Comparison of ENCODE assay signal across 8 cellular contexts in genomic region chr14:71320107-71320733, GRCh38. TPM values are rescaled to one million over a fixed set of nuclear protein-coding genes. Genes with fewer than 3 reads are reported as not detected.
A peak's percentile ranks its signal among the peaks of the same experiment; 100 is the strongest.
DNase-seq lines count a peak whose midpoint lies in the region; ATAC-seq, FAIRE-seq and TF ChIP-seq lines count a peak whose summit lies in the region.

TSS of gene SIPA1L1 (plus strand) at chr14:71320476.

- POLR2A ChIA-PET in H1 (lab: Charles Lee; ENCODE audit: partially characterized antibody) = interaction anchor here (0.6 to 2.9 kb wide), 11 partner anchors 9 to 679 kb away, joined by 3 to 19 read pairs (median 3); partner anchors contain the start of gene MAP3K9

- H3K4me1 ChIP-seq in H1 (replicated peaks in 1 of 4; ENCODE audit: control insufficient read depth in 3 of 4, insufficient read depth in 4 of 4, low read length in 3 of 4) (peaks cover 0 to 9% (median 4%) of the 10 kb centered on the region in 4 experiments; a peak in 4 of 7 replicates), mesenchymal stem cell (ENCODE audit: control insufficient read depth, insufficient read depth, low read depth, low read length) (no peaks in the 10 kb centered on the region)

- H2BK5ac ChIP-seq in H1 (ENCODE audit: low read depth, low read length) (peak within 1 kb of the TSS; percentile 85), mesenchymal stem cell (ENCODE audit: low read depth, low read length, poor library complexity, severe bottlenecking) (peak within 1 kb of the TSS; percentile 79)

- H3K14ac ChIP-seq in H1 (ENCODE audit: insufficient read length) (no peak within 1 kb of the TSS), mesenchymal stem cell (ENCODE audit: low read length in 2 of 2) (peak within 1 kb of the TSS in 1 of 2 experiments; percentile 83)

- H3K4ac ChIP-seq in H1 (replicated peaks; ENCODE audit: insufficient read length, low read depth, low read length) (no peak within 1 kb of the TSS), mesenchymal stem cell (ENCODE audit: low read depth in 1 of 2, low read length in 2 of 2) (peak within 1 kb of the TSS; percentile 72 to 75)

- peak within 1 kb of the TSS; percentile 85 for H3K18ac ChIP-seq in H1 (ENCODE audit: extremely low read depth, low read length)
- peak within 1 kb of the TSS; percentile 89 to 94 for H3K18ac ChIP-seq in mesenchymal stem cell (ENCODE audit: low read depth in 1 of 2, low read length in 2 of 2)

- peak; percentile 100 for FAIRE-seq in HTR-8/SVneo (lab: Jason Lieb, UNC)
- FAIRE-seq in H1 (lab: Jason Lieb, UNC) = no peak

- TF ChIP-seq POLR2A in H1 (IDR thresholded peaks at IDR 0.05; ENCODE audit: control extremely low read depth in 1 of 2, low read depth in 2 of 2, low read length in 2 of 2) = peak; percentile 93 to 94

- no peaks in the 10 kb centered on the region for H3K36me3 ChIP-seq in H1 (ENCODE audit: control insufficient read depth in 2 of 4, insufficient read depth in 4 of 4, low read length in 3 of 4)
- H3K36me3 ChIP-seq in mesenchymal stem cell (ENCODE audit: control insufficient read depth in 1 of 2, insufficient read depth in 2 of 2, low read depth in 1 of 2, low read length in 2 of 2) = no peaks in the 10 kb centered on the region

- TF ChIP-seq CTCF in H1 (IDR thresholded peaks at IDR 0.05; ENCODE audit: control extremely low read depth in 1 of 3, insufficient read depth in 1 of 3, low read depth in 1 of 3, low read length in 3 of 3) = no peak

- H3K23me2 ChIP-seq in H1 (ENCODE audit: low read depth, low read length) = peaks cover 3% of the 10 kb centered on the region; the same call in 1 of the 2 replicates

- H2BK12ac ChIP-seq in H1 (ENCODE audit: low read depth, low read length) (0 out of 2 replicates have a peak within 1 kb of the TSS, but pooled peaks have one; percentile 62), mesenchymal stem cell (ENCODE audit: low read length in 2 of 2) (peak within 1 kb of the TSS in 1 of 2 experiments; percentile 68)

- H3K79me2 ChIP-seq in H1 (ENCODE audit: control insufficient read depth in 1 of 2, insufficient read depth in 2 of 2, low read length in 2 of 2) = peaks cover 0 to 39% of the 10 kb centered on the region in 2 experiments; a peak in 3 of 4 replicates

- H2AK5ac ChIP-seq in H1 (ENCODE audit: low read depth, low read length) = no peak within 1 kb of the TSS
- no peak within 1 kb of the TSS for H2AK5ac ChIP-seq in mesenchymal stem cell (ENCODE audit: low read length, severe bottlenecking)

- H2BK20ac ChIP-seq in H1 (ENCODE audit: low read length) = no peak within 1 kb of the TSS

- H2BK15ac ChIP-seq in H1 (ENCODE audit: low read length) (no peak within 1 kb of the TSS; the same call in 1 of the 2 replicates), mesenchymal stem cell (ENCODE audit: low read depth, poor library complexity, severe bottlenecking) (peak within 1 kb of the TSS; percentile 98)

- H3K9ac ChIP-seq in H1 (replicated peaks in 1 of 4; ENCODE audit: extremely low read depth in 1 of 4, low read depth in 3 of 4, low read length in 3 of 4) (peak within 1 kb of the TSS; percentile 73 to 91 (median 80); a peak in 6 of 7 replicates), mesenchymal stem cell (ENCODE audit: low read length) (peak within 1 kb of the TSS; percentile 92)

- H2AFZ ChIP-seq in H1 (ENCODE audit: low read length) (peak within 1 kb of the TSS; percentile 71), mesenchymal stem cell (ENCODE audit: low read depth, low read length) (peak within 1 kb of the TSS; percentile 79)

- H4K8ac ChIP-seq in H1 (ENCODE audit: extremely low read depth, insufficient read depth, low read length) (peak within 1 kb of the TSS; percentile 95), mesenchymal stem cell (ENCODE audit: low read length) (peak within 1 kb of the TSS; percentile 87)

- ATAC-seq in GM21367 (IDR thresholded peaks at IDR 0.05; ENCODE audit: unreplicated experiment) = peak; percentile 62

- H3K27me3 ChIP-seq in H1 (replicated peaks in 1 of 4; ENCODE audit: control insufficient read depth in 3 of 4, extremely low read depth in 1 of 4, insufficient read depth in 3 of 4, low read length in 3 of 4) (no peaks in the 10 kb centered on the region), mesenchymal stem cell (ENCODE audit: control insufficient read depth in 1 of 2, insufficient read depth in 1 of 2, low read length in 2 of 2) (no peaks in the 10 kb centered on the region)

- H4K20me1 ChIP-seq in H1 (replicated peaks in 1 of 2; ENCODE audit: control insufficient read depth in 1 of 2, insufficient read depth in 2 of 2, low read length in 2 of 2) = peaks cover 0 to 2% of the 10 kb centered on the region in 2 experiments

- H3K4me3 ChIP-seq in H1 (ENCODE audit: extremely low read depth in 1 of 4, insufficient read depth in 2 of 4, low read depth in 3 of 4, low read length in 4 of 4) = peak within 1 kb of the TSS; percentile 54 to 89 (median 86)
- peak within 1 kb of the TSS; percentile 88 to 94 for H3K4me3 ChIP-seq in mesenchymal stem cell (ENCODE audit: insufficient read depth in 1 of 2, low read depth in 1 of 2, low read length in 2 of 2)

- H3K9me3 ChIP-seq in H1 (ENCODE audit: insufficient read depth in 2 of 2, low read depth in 1 of 2, low read length in 1 of 2) = no peaks in the 10 kb centered on the region
- no peaks in the 10 kb centered on the region for H3K9me3 ChIP-seq in mesenchymal stem cell (ENCODE audit: control insufficient read depth, low read length)

- TF ChIP-seq RAD21 in H1 (IDR thresholded peaks at IDR 0.05 in 1 of 2, conservative IDR thresholded peaks at IDR 0.05 in 1 of 2; ENCODE audit: low read depth in 2 of 2, low read length in 2 of 2) = peak in 1 of 2 experiments; percentile 14; a peak in 1 of 4 replicates

- peak within 1 kb of the TSS; percentile 63 for H4K5ac ChIP-seq in H1 (ENCODE audit: insufficient read length, low read depth, low read length)

- 2% methylated on average over 21 of the region's 52 CpGs; no CpG with 5 or more reads in 1 of the 2 experiments for WGBS in H1 (ENCODE audit: extremely low coverage in 1 of 2, insufficient coverage in 1 of 2, insufficient read length in 1 of 2, insufficient replicate concordance in 2 of 2, low coverage in 1 of 2, low lambda C conversion rate in 2 of 2, missing lambda C conversion rate in 1 of 2), 2 experiments
- WGBS in mesenchymal stem cell = 0% methylated on average over 19 of the region's 52 CpGs

- H4K91ac ChIP-seq in H1 (replicated peaks; ENCODE audit: insufficient read length, low read length) (peak within 1 kb of the TSS; percentile 75), mesenchymal stem cell (ENCODE audit: low read length) (peak within 1 kb of the TSS; percentile 86)

- peak within 1 kb of the TSS; percentile 40 for H3K56ac ChIP-seq in H1 (replicated peaks; ENCODE audit: insufficient read length, low read depth, low read length)

- peak within 1 kb of the TSS; percentile 3 for H2BK120ac ChIP-seq in H1 (replicated peaks; ENCODE audit: low read depth, low read length)
- H2BK120ac ChIP-seq in mesenchymal stem cell (ENCODE audit: low read depth, low read length) = peak within 1 kb of the TSS; percentile 92

- H3K27ac ChIP-seq in H1 (ENCODE audit: low read depth, low read length) (peak within 1 kb of the TSS; percentile 79), mesenchymal stem cell (ENCODE audit: low read length, poor library complexity, severe bottlenecking) (peak within 1 kb of the TSS; percentile 81)

- no peak for TF ChIP-seq EP300 in H1 (IDR thresholded peaks at IDR 0.05; ENCODE audit: borderline replicate concordance in 1 of 2, low read depth in 2 of 2, low read length in 2 of 2)

- DNase-seq in COLO829 (ENCODE audit: low spot score) (peak; percentile 93), HTR-8/SVneo (ENCODE audit: insufficient read length, low spot score) (peak; percentile 100), NOMO-1 treated with dmso at 0.1 percent for 144 hours (lab: John Stamatoyannopoulos, UW; ENCODE audit: unreplicated experiment) (peak; percentile 99), H1 (ENCODE audit: low read depth in 1 of 2, low spot score in 2 of 2) (peak; percentile 95 to 97), mesenchymal stem cell (peak; percentile 99)
- peak; percentile 82 to 98 (median 95) for DNase-seq in activated CD8-positive, alpha-beta memory T cell treated with anti-CD3 and anti-CD28 coated beads for 48 hours (ENCODE audit: low read depth in 2 of 3, low spot score in 2 of 3)
- DNase-seq in stimulated activated CD8-positive, alpha-beta memory T cell treated with anti-CD3 and anti-CD28 coated beads, Interleukin-12 subunit alpha, Interleukin-12 subunit beta, amount 100 ng/mL, for 4 hours (ENCODE audit: low read depth) = peak; percentile 98

- no peak within 1 kb of the TSS for H3K23ac ChIP-seq in H1 (ENCODE audit: insufficient read length)
- H3K23ac ChIP-seq in mesenchymal stem cell (ENCODE audit: low read length in 2 of 2) = peak within 1 kb of the TSS; percentile 89 to 90

- CTCF ChIA-PET in H1 (lab: Charles Lee; ENCODE audit: partially characterized antibody) = interaction anchor here (0.6 kb wide), 1 partner anchor 132 kb away, joined by 3 read pairs; no protein-coding TSS in a partner anchor

- H3K79me1 ChIP-seq in H1 (ENCODE audit: low read depth, low read length) (no peaks in the 10 kb centered on the region), mesenchymal stem cell (replicated peaks; ENCODE audit: low read length, poor library complexity, severe bottlenecking) (peaks cover 9% of the 10 kb centered on the region)

- H3K4me2 ChIP-seq in H1 (ENCODE audit: insufficient read depth in 1 of 2, low read depth in 2 of 2, low read length in 2 of 2) (peak within 1 kb of the TSS; percentile 88 to 91), mesenchymal stem cell (ENCODE audit: low read length, poor library complexity, severe bottlenecking) (peak within 1 kb of the TSS; percentile 81)

TF ChIP-seq in H1, 55 proteins besides CTCF, POLR2A, EP300 and RAD21 (continues in another document):
- TF ChIP-seq POU5F1 (IDR thresholded peaks at IDR 0.05; ENCODE audit: low read depth, low read length) (no peak), CHD2 (IDR thresholded peaks at IDR 0.05; ENCODE audit: low read length) (peak; percentile 98), BACH1 (IDR thresholded peaks at IDR 0.05; ENCODE audit: low read length) (peak; percentile 68; the same call in 1 of the 2 replicates), CEBPB (IDR thresholded peaks at IDR 0.05; ENCODE audit: low read depth, low read length) (no peak), YY1 (IDR thresholded peaks at IDR 0.05; ENCODE audit: low read depth, low read length) (no peak), SIN3A (conservative IDR thresholded peaks at IDR 0.05 in 1 of 2, IDR thresholded peaks at IDR 0.05 in 1 of 2; ENCODE audit: low read depth in 1 of 2, low read length in 2 of 2) (peak; percentile 24 to 75; a peak in 2 of 4 replicates)

RNA-seq across cellular contexts. Expression of gene SIPA1L1, which starts in this region (rescaled TPM):
- 78.3 and 79.8 TPM in 2 replicates for total RNA-seq in H1 (2021; fragmentation: NEBNext Ultra II Directional; extraction: Animal tissue kit (Norgen Biotek cat#: 25700))
- 45.8 and 46.5 TPM in 2 replicates for polyA plus RNA-seq in H1 (2011; rRNA removed)
- 43.2 TPM for polyA plus RNA-seq in H1 (2011; cell fraction: cytosol; rRNA removed)
- polyA plus RNA-seq in H1 (2011; cell fraction: nucleus; rRNA removed) = 84.2 TPM
- polyA plus RNA-seq in H1 (2012, experiment 1 of 2) = 54.3 to 65.2 TPM (median 61.6 TPM) in 4 replicates
- polyA plus RNA-seq in H1 (2012, experiment 2 of 2) = 8.1 TPM
- polyA plus RNA-seq in H1 (2013, experiment 1 of 2) = 42.7 TPM
- 39.1 TPM for polyA plus RNA-seq in H1 (2013, experiment 2 of 2)
- 69.6 and 71.4 TPM in 2 replicates for polyA minus RNA-seq in H1 (2011; rRNA and poly(A)+ RNA removed)
- 60.5 TPM for polyA minus RNA-seq in H1 (2011; cell fraction: cytosol; rRNA and poly(A)+ RNA removed)
- polyA minus RNA-seq in H1 (2011; cell fraction: nucleus; rRNA and poly(A)+ RNA removed) = 96.9 TPM
- 14.9 TPM for polyA plus RNA-seq in mesenchymal stem cell (2013, experiment 1 of 2)
- polyA plus RNA-seq in mesenchymal stem cell (2013, experiment 2 of 2) = 14.8 TPM

Comparison
In these comparisons a context has a peak if more than half of its experiments do, and no peak if none do; other contexts are left out.
1. Peak in every context shown above with its lines: DNase-seq, ATAC-seq, H3K4me3 ChIP-seq and H3K27ac ChIP-seq.